Comparison of ENCODE assay signal across 15 cellular contexts in the genomic region with DNA sequence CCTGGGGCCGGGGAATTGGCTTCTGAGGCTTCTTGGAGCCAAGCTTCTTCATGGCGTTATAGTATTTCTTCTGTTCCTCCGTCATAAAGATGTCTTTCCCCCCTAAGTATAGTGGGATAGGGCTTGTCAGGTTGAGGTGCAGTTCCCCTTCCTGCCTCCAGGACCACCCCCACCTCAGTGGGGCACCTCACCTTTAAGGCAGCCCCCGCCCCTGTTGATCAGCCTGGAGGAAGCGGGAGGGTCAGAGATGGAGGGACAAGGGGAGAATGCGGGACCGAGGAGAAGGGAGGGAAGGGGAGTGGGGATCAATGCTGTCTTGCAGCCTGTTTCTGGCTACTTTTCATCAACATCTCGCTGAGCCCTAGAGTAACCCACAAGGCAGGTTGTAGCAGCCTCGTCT. TPM values are rescaled to one million over a fixed set of nuclear protein-coding genes. Genes with fewer than 3 reads are reported as not detected.
DNase-seq lines count a peak whose midpoint lies in the region; ATAC-seq and TF ChIP-seq lines count a peak whose summit lies in the region.
"Had no signal": no experiment of that assay in that cellular context is flagged by ENCODE, and none has a peak within 500 bp of the region (broad histone marks: within the 10 kb centered on the region; RNA-seq: fewer than 3 reads in every experiment).

No MANE protein-coding gene starts in this region.

- H3K9me3 ChIP-seq in cardiac muscle cell (ENCODE audit: low read depth) (no peaks in the 10 kb centered on the region), heart left ventricle (no peaks in the 10 kb centered on the region)

- DNase-seq in cardiac muscle cell (ENCODE audit: low read depth in 1 of 2, low spot score in 1 of 2) (no peak), heart left ventricle (no peak), cardiac fibroblast (ENCODE audit: low read depth in 2 of 2) (no peak), NCI-H2227 (lab: John Stamatoyannopoulos, UW; ENCODE audit: unreplicated experiment) (no peak), NCI-H748 treated with DMSO at 0.1 percent for 48 hours (lab: John Stamatoyannopoulos, UW) (no peak)
- DNase-seq: ACHN; activated B cell treated with CpG ODN at 0.5 μM for 24 hours; right cardiac atrium; stimulated activated CD4-positive, alpha-beta T cell treated with anti-CD3 and anti-CD28 coated beads, Interleukin-2, amount 100 ng/mL, for 24 hours; trophoblast cell had no signal

- H3K36me3 ChIP-seq in cardiac muscle cell (no peaks in the 10 kb centered on the region), heart left ventricle (no peaks in the 10 kb centered on the region)

- H3K27ac ChIP-seq in cardiac muscle cell, result no peak overlapping the region
- no peak overlapping the region for H3K27ac ChIP-seq in heart left ventricle
- H3K27ac ChIP-seq: coronary artery had no signal

- peak; percentile 9 for TF ChIP-seq CTCF in cardiac muscle cell (IDR thresholded peaks at IDR 0.05; ENCODE audit: low read depth, low read length)
- TF ChIP-seq CTCF in heart left ventricle (IDR thresholded peaks at IDR 0.05), result no peak
- peak; percentile 13 for TF ChIP-seq CTCF in cardiac fibroblast (IDR thresholded peaks at IDR 0.05; ENCODE audit: low read depth, low read length)

- H3K27me3 ChIP-seq in cardiac muscle cell, result no peaks in the 10 kb centered on the region
- no peaks in the 10 kb centered on the region for H3K27me3 ChIP-seq in heart left ventricle

- 73 to 93% (median 83%) methylated on average over 9 of the region's 9 CpGs for WGBS in heart left ventricle, 4 donors

- no peak for TF ChIP-seq POLR2A in heart left ventricle (IDR thresholded peaks at IDR 0.05)

- no peak overlapping the region for H3K4me3 ChIP-seq in cardiac muscle cell
- no peak overlapping the region for H3K4me3 ChIP-seq in heart left ventricle
- no peak overlapping the region for H3K4me3 ChIP-seq in cardiac fibroblast (replicated peaks in 1 of 2; ENCODE audit: low read depth in 2 of 2, low read length in 2 of 2)
- H3K4me3 ChIP-seq: coronary artery, GM12878 had no signal

- H3K4me1 ChIP-seq in cardiac muscle cell (ENCODE audit: low read depth) (no peaks in the 10 kb centered on the region), heart left ventricle (peaks cover 0 to 15% (median 0%) of the 10 kb centered on the region in 12 donors)

- no peak for ATAC-seq in heart left ventricle
- no peak for ATAC-seq in GM19324 (IDR thresholded peaks at IDR 0.05; ENCODE audit: low FRiP score, unreplicated experiment)
- ATAC-seq: esophagus mucosa, GM12878, right cardiac atrium had no signal

- intact Hi-C loops in heart left ventricle (cut with DNase I), result no loop called here

RNA-seq across cellular contexts. Expression of a gene that starts 11.6 kb away (rescaled TPM):
- not detected in 2 replicates for total RNA-seq in cardiac muscle cell
- polyA plus RNA-seq in cardiac muscle cell, result 0.23 TPM in 1 of 2 replicates, not detected in the other
- total RNA-seq in heart left ventricle, result 10 to 100 TPM in 2 of 9 donors, 1 to 10 TPM in 7; 2.2 to 16.2 (median 4.3) TPM
- polyA plus RNA-seq in heart left ventricle, result 1 to 10 TPM; 5.1 to 6.3 TPM

RNA-seq across cellular contexts. Expression of a gene that starts 25.1 kb away (rescaled TPM):
- total RNA-seq in cardiac muscle cell (not detected in 2 replicates), heart left ventricle (not detected)
- polyA plus RNA-seq in cardiac muscle cell (not detected in 2 replicates), heart left ventricle (not detected)
- total RNA-seq: activated B cell treated with CpG ODN at 0.5 μM for 24 hours, esophagus mucosa, GM12878, lower leg skin, right cardiac atrium had no signal
- polyA plus RNA-seq: right cardiac atrium had no signal

RNA-seq across cellular contexts. Expression of a gene that starts 29.0 kb away (rescaled TPM):
- total RNA-seq in cardiac muscle cell (0.63 and 0.78 TPM in 2 replicates), heart left ventricle (1 to 10 TPM in 4 of 9 donors, under 1 TPM in 5; 0.37 to 2.1 (median 0.67) TPM)
- polyA plus RNA-seq in cardiac muscle cell (0.49 TPM in 1 of 2 replicates, not detected in the other), heart left ventricle (1 to 10 TPM in 1 of 2 donors, under 1 TPM in 1; 0.33 to 1.8 TPM)

RNA-seq across cellular contexts. Expression of a gene that starts 32.7 kb away (rescaled TPM):
- total RNA-seq in cardiac muscle cell (not detected in 2 replicates), heart left ventricle (not detected)
- polyA plus RNA-seq in cardiac muscle cell (not detected in 2 replicates), heart left ventricle (not detected)
- total RNA-seq: activated B cell treated with CpG ODN at 0.5 μM for 24 hours, esophagus mucosa, GM12878, lower leg skin, right cardiac atrium had no signal
- polyA plus RNA-seq: GM12878, right cardiac atrium had no signal

RNA-seq across cellular contexts. Expression of a gene that starts 47.4 kb away (rescaled TPM):
- total RNA-seq in cardiac muscle cell (not detected in 2 replicates), heart left ventricle (not detected)
- polyA plus RNA-seq in cardiac muscle cell (not detected in 2 replicates), heart left ventricle (not detected)
- total RNA-seq: activated B cell treated with CpG ODN at 0.5 μM for 24 hours, esophagus mucosa, GM12878, lower leg skin, right cardiac atrium had no signal
- polyA plus RNA-seq: GM12878, right cardiac atrium had no signal

Comparison
In these comparisons a context has a peak if more than half of its experiments do, and no peak if none do; other contexts are left out.
1. CTCF ChIP-seq: peak in cardiac muscle cell (single experiment) and cardiac fibroblast (single experiment); none in heart left ventricle (0 of 12).